Comparison of ENCODE assay signal across 17 cellular contexts in the genomic region with DNA sequence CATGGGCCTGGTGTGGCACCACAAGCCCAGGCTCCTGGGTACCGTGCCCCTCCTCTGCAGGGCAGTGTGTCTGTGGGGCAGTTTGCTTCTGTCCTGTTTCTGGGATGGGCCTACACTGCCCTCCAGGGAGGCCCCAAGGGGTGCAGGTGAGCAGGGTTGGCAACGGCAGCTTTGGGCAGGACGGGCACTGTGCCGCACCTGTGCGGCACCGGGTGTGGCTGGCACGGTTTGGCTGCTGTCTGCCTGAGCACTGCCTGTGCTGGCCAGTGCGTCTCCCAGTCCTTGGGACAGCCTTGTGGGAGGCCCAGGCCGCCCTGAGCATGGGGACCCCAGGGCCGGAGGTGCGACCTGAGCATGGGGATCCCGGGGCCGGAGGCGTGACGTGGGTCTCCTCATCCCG.
"Had no signal": no experiment of that assay in that cellular context is flagged by ENCODE, and none has a peak within 500 bp of the region (broad histone marks: within the 10 kb centered on the region; RNA-seq: fewer than 3 reads in every experiment).

No MANE protein-coding gene starts in this region.

- H3K4me1 Mint-ChIP-seq: activated CD4-positive, alpha-beta T cell treated with anti-CD3 and anti-CD28 coated beads, Interleukin-2, amount 10 ng/mL, durations not matched to agents 7 days and 5 days had no signal

- H3K27me3 ChIP-seq: body of pancreas, heart left ventricle, spleen, upper lobe of right lung had no signal

- H3K27me3 Mint-ChIP-seq: activated CD4-positive, alpha-beta T cell treated with anti-CD3 and anti-CD28 coated beads, Interleukin-2, amount 10 ng/mL, durations not matched to agents 7 days and 5 days; central memory CD8-positive, alpha-beta T cell; T-helper 17 cell had no signal

- ATAC-seq: body of pancreas, heart left ventricle, right cardiac atrium, T-helper 17 cell, upper lobe of right lung had no signal

- H3K4me3 Mint-ChIP-seq: activated CD4-positive, alpha-beta T cell treated with anti-CD3 and anti-CD28 coated beads, Interleukin-2, amount 10 ng/mL, durations not matched to agents 7 days and 5 days; central memory CD8-positive, alpha-beta T cell; neural crest cell; stimulated activated naive B cell treated with anti-CD40 and anti-IgM and Interleukin-4, amounts not matched to agents 10 μg/mL and 1 μg/mL and 100 μg/mL, for 72 hours; T-helper 17 cell had no signal

- H3K4me3 ChIP-seq: body of pancreas, heart left ventricle, spleen, upper lobe of right lung had no signal

- H3K9me3 Mint-ChIP-seq: activated CD4-positive, alpha-beta T cell treated with anti-CD3 and anti-CD28 coated beads, Interleukin-2, amount 10 ng/mL, durations not matched to agents 7 days and 5 days; central memory CD8-positive, alpha-beta T cell; neural crest cell; stimulated activated naive B cell treated with anti-CD40 and anti-IgM and Interleukin-4, amounts not matched to agents 10 μg/mL and 1 μg/mL and 100 μg/mL, for 72 hours had no signal

- H3K36me3 Mint-ChIP-seq: stimulated activated naive B cell treated with anti-CD40 and anti-IgM and Interleukin-4, amounts not matched to agents 10 μg/mL and 1 μg/mL and 100 μg/mL, for 72 hours had no signal

- H3K27ac Mint-ChIP-seq: activated CD4-positive, alpha-beta T cell treated with anti-CD3 and anti-CD28 coated beads, Interleukin-2, amount 10 ng/mL, durations not matched to agents 7 days and 5 days; stimulated activated naive B cell treated with anti-CD40 and anti-IgM and Interleukin-4, amounts not matched to agents 10 μg/mL and 1 μg/mL and 100 μg/mL, for 72 hours; T-helper 17 cell had no signal

- H3K27ac ChIP-seq: body of pancreas, parathyroid adenoma, upper lobe of right lung had no signal

- H3K36me3 ChIP-seq: heart left ventricle, spleen, upper lobe of right lung had no signal

- DNase-seq: activated CD4-positive, alpha-beta T cell treated with anti-CD3 and anti-CD28 coated beads, Interleukin-2, amount 10 ng/mL, durations not matched to agents 7 days and 5 days; activated CD4-positive, CD25-positive, alpha-beta regulatory T cell; activated naive CD4-positive, alpha-beta T cell treated with anti-CD3 and anti-CD28 coated beads, Interleukin-2, amount 50 U/mL, for 16 hours; body of pancreas; dermis blood vessel endothelial cell; erythroblast; heart left ventricle; right cardiac atrium; SK-N-SH; spleen; stimulated activated CD4-positive, alpha-beta T cell treated with anti-CD3 and anti-CD28 coated beads, Interleukin-1b, Interleukin-23, amount 100 ng/mL, for 48 hours; stimulated activated naive B cell treated with anti-CD40 and anti-IgM and Interleukin-4, amounts not matched to agents 10 μg/mL and 1 μg/mL and 100 μg/mL, for 72 hours; T-helper 17 cell; upper lobe of right lung had no signal

- H3K9me3 ChIP-seq: body of pancreas, heart left ventricle, SK-N-SH, spleen, upper lobe of right lung had no signal
